ENCODE assay signal across 10 cellular contexts in the genomic region with DNA sequence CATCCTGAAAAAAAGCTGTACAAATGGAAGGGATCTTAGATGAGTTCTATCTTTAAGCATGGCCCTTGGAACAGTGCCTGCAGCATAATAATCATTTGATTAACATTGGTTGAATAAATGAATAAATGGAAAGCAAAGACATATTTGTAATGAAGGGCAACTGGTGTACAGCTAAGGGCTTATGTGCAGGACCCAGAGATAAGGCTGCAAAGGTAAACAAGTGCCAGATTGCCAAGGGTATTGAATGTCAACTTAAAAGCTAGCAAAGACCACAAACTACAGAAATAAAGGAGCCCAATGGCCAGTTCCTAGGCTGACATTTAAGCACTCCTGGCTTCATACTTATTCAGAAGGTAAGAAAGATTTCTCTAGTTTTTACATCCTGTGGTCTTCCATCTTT.
"Had no signal": no experiment of that assay in that cellular context is flagged by ENCODE, and none has a peak within 500 bp of the region (broad histone marks: within the 10 kb centered on the region; RNA-seq: fewer than 3 reads in every experiment).

No MANE protein-coding gene starts in this region.

- H3K27ac Mint-ChIP-seq: activated CD4-positive, alpha-beta T cell treated with anti-CD3 and anti-CD28 coated beads, Interleukin-2, amount 10 ng/mL, durations not matched to agents 7 days and 5 days; activated naive CD4-positive, alpha-beta T cell treated with anti-CD3 and anti-CD28 coated beads for 36 hours; mesothelial cell of epicardium had no signal

- H3K9me3 Mint-ChIP-seq: activated CD4-positive, alpha-beta T cell treated with anti-CD3 and anti-CD28 coated beads, Interleukin-2, amount 10 ng/mL, durations not matched to agents 7 days and 5 days; activated naive CD4-positive, alpha-beta T cell treated with anti-CD3 and anti-CD28 coated beads for 36 hours; activated T-helper 17 cell treated with anti-CD3 and anti-CD28 coated beads, Interleukin-2, amount 50 U/mL, for 72 hours; mesothelial cell of epicardium had no signal

- H3K4me3 Mint-ChIP-seq: activated CD4-positive, alpha-beta T cell treated with anti-CD3 and anti-CD28 coated beads, Interleukin-2, amount 10 ng/mL, durations not matched to agents 7 days and 5 days; activated naive CD4-positive, alpha-beta T cell treated with anti-CD3 and anti-CD28 coated beads for 36 hours; activated T-helper 17 cell treated with anti-CD3 and anti-CD28 coated beads, Interleukin-2, amount 50 U/mL, for 72 hours; mesothelial cell of epicardium had no signal

- H3K4me3 ChIP-seq: hepatocyte, sigmoid colon, spleen, thyroid gland had no signal

- H3K27ac ChIP-seq: hepatocyte, sigmoid colon, spleen, thyroid gland had no signal

- H3K4me1 ChIP-seq: sigmoid colon, thyroid gland had no signal

- H3K27me3 ChIP-seq: hepatocyte, sigmoid colon, spleen, thyroid gland had no signal

- H3K9me3 ChIP-seq: sigmoid colon, spleen, thyroid gland had no signal

- ATAC-seq: activated T-helper 17 cell treated with anti-CD3 and anti-CD28 coated beads, Interleukin-2, amount 50 U/mL, for 72 hours; SK-N-SH treated with all-trans-retinoic acid at 6 μM for 48 hours had no signal

- DNase-seq: activated CD4-positive, alpha-beta T cell treated with anti-CD3 and anti-CD28 coated beads, Interleukin-2, amount 10 ng/mL, durations not matched to agents 7 days and 5 days; activated CD4-positive, CD25-positive, alpha-beta regulatory T cell; activated naive CD4-positive, alpha-beta T cell treated with anti-CD3 and anti-CD28 coated beads for 36 hours; sigmoid colon; spleen; thyroid gland had no signal

- H3K27me3 Mint-ChIP-seq: activated CD4-positive, alpha-beta T cell treated with anti-CD3 and anti-CD28 coated beads, Interleukin-2, amount 10 ng/mL, durations not matched to agents 7 days and 5 days; activated T-helper 17 cell treated with anti-CD3 and anti-CD28 coated beads, Interleukin-2, amount 50 U/mL, for 72 hours had no signal
